In genomic region chr15:70264014-70264492, GRCh38 we compare ENCODE assay signal across 10 cellular contexts.
A peak's percentile ranks its signal among the peaks of the same experiment; 100 is the strongest.
DNase-seq lines count a peak whose midpoint lies in the region; ATAC-seq, FAIRE-seq and TF ChIP-seq lines count a peak whose summit lies in the region.
"Had no signal": no experiment of that assay in that cellular context is flagged by ENCODE, and none has a peak within 500 bp of the region (broad histone marks: within the 10 kb centered on the region; RNA-seq: fewer than 3 reads in every experiment).

No MANE protein-coding gene starts in this region.

- no peak overlapping the region for H3K27ac Mint-ChIP-seq in GM23338
- no peak overlapping the region for H3K27ac Mint-ChIP-seq in immature natural killer cell
- H3K27ac Mint-ChIP-seq: stimulated activated naive CD8-positive, alpha-beta T cell treated with anti-CD3 and anti-CD28 coated beads, Interleukin-15, Interleukin-2, amounts not matched to agents 100 ng/mL and 50 ng/mL, for 24 hours; T-helper 2 cell treated with Interferon-gamma antibody and Interleukin-4, amounts not matched to agents 5 μg/mL and 100 μg/mL, for 36 hours had no signal

- no peak for TF ChIP-seq RAD21 in GM12878 (IDR thresholded peaks at IDR 0.05; ENCODE audit: insufficient read depth, low read depth, low read length)

- H3K9me3 Mint-ChIP-seq in GM23338 (no peaks in the 10 kb centered on the region), immature natural killer cell (peaks cover 0 to 1% (median 0%) of the 10 kb centered on the region in 6 donors)
- H3K9me3 Mint-ChIP-seq: stimulated activated naive CD8-positive, alpha-beta T cell treated with anti-CD3 and anti-CD28 coated beads, Interleukin-15, Interleukin-2, amounts not matched to agents 100 ng/mL and 50 ng/mL, for 24 hours; T-helper 2 cell treated with Interferon-gamma antibody and Interleukin-4, amounts not matched to agents 5 μg/mL and 100 μg/mL, for 36 hours had no signal

- peak; percentile 82 for ATAC-seq in GM23338
- peak; percentile 61 for ATAC-seq in GM12878
- ATAC-seq in GM21360 (IDR thresholded peaks at IDR 0.05; ENCODE audit: unreplicated experiment), result no peak

- peak overlapping the region; percentile 87 for H2AFZ ChIP-seq in GM23338
- H2AFZ ChIP-seq in GM12878 (ENCODE audit: control insufficient read depth, low read depth, low read length), result no peak overlapping the region
- no peak overlapping the region for H2AFZ ChIP-seq in osteoblast (ENCODE audit: low read length)

- H3K4me1 ChIP-seq in GM23338 (ENCODE audit: insufficient read depth) (no peaks in the 10 kb centered on the region), GM12878 (ENCODE audit: control insufficient read depth, insufficient read depth, low read length) (peaks cover 54% of the 10 kb centered on the region), osteoblast (ENCODE audit: insufficient read depth, low read length) (peaks cover 33% of the 10 kb centered on the region)

- TF ChIP-seq CTCF in GM23338 (conservative IDR thresholded peaks at IDR 0.05; ENCODE audit: low read depth in 2 of 2) (no peak), GM12878 (IDR thresholded peaks at IDR 0.05 in 2 of 3, conservative IDR thresholded peaks at IDR 0.05 in 1 of 3; ENCODE audit: control insufficient read depth in 2 of 3, extremely low read depth in 1 of 3, insufficient read depth in 1 of 3, low read depth in 3 of 3, low read length in 3 of 3) (no peak), osteoblast (IDR thresholded peaks at IDR 0.05; ENCODE audit: extremely low read depth, low read depth, low read length) (no peak), GM13977 (IDR thresholded peaks at IDR 0.05; ENCODE audit: extremely low read depth, insufficient read depth, missing control alignments) (no peak)

- H4K20me1 ChIP-seq in GM23338 (replicated peaks; ENCODE audit: insufficient read depth) (no peaks in the 10 kb centered on the region), GM12878 (ENCODE audit: control insufficient read depth, insufficient read depth) (no peaks in the 10 kb centered on the region), osteoblast (ENCODE audit: insufficient read depth, low read length) (no peaks in the 10 kb centered on the region)

- in situ Hi-C loops in GM12878 (cut with MboI) (no loop called here), GM13977 (cut with MboI; ENCODE audit: low pct_unique_long_range_greater_than_20kb, low sequenced_read_pairs, unreplicated experiment) (no loop called here)

- FAIRE-seq in GM12878 (lab: Jason Lieb, UNC), result no peak

- H3K4me2 ChIP-seq in GM23338 (no peak overlapping the region), GM12878 (ENCODE audit: control insufficient read depth, insufficient read depth) (no peak overlapping the region; the same call in 1 of the 2 replicates), osteoblast (ENCODE audit: insufficient read depth, low read length) (no peak overlapping the region)

- H3K36me3 ChIP-seq in GM23338 (ENCODE audit: insufficient read depth) (no peaks in the 10 kb centered on the region), GM12878 (ENCODE audit: control insufficient read depth in 2 of 2, insufficient read depth in 2 of 2, low read length in 1 of 2) (no peaks in the 10 kb centered on the region), osteoblast (ENCODE audit: insufficient read depth, low read length) (no peaks in the 10 kb centered on the region)

- H3K4me1 Mint-ChIP-seq in GM23338 (peaks cover 31% of the 10 kb centered on the region), immature natural killer cell (peaks cover 56 to 79% of the 10 kb centered on the region in 2 donors)

- RAD21 ChIA-PET in GM12878 (lab: Charles Lee; ENCODE audit: unreplicated experiment), result no interaction called here

- CTCF ChIA-PET in GM12878 (lab: Yijun Ruan, JAX), result interaction anchor here (0.8 to 1.2 kb wide), 2 partner anchors 203 to 224 kb away, joined by 4 read pairs; no protein-coding TSS in a partner anchor

- BruUV-seq in GM12878 (replicated peaks; lab: Mats Ljungman, UMichigan), result no TSS peak

- 45% methylated on average over 10 of the region's 10 CpGs for WGBS in GM12878 (ENCODE audit: insufficient coverage, insufficient replicate concordance, low lambda C conversion rate, missing lambda C conversion rate)

- POLR2A ChIA-PET in GM12878 (lab: Charles Lee), result interaction anchor here (0.6 to 0.7 kb wide), 3 partner anchors 23 to 692 kb away, joined by 3 to 5 read pairs (median 3); no protein-coding TSS in a partner anchor

- H3K9me3 ChIP-seq in GM12878 (replicated peaks; ENCODE audit: control insufficient read depth, insufficient read depth, low read length) (no peaks in the 10 kb centered on the region), osteoblast (ENCODE audit: low read depth, low read length) (no peaks in the 10 kb centered on the region)

- TF ChIP-seq EP300 in GM12878 (IDR thresholded peaks at IDR 0.05; ENCODE audit: borderline replicate concordance in 1 of 2, control insufficient read depth in 1 of 2, low read depth in 2 of 2, low read length in 2 of 2), result no peak; a peak in 1 of 4 replicates

- no peaks in the 10 kb centered on the region for H3K27me3 ChIP-seq in GM23338 (ENCODE audit: insufficient read depth)
- no peaks in the 10 kb centered on the region; a peak in 2 of 4 replicates for H3K27me3 ChIP-seq in GM12878 (replicated peaks in 1 of 2; ENCODE audit: control insufficient read depth in 2 of 2, insufficient read depth in 2 of 2, low read length in 1 of 2)
- no peaks in the 10 kb centered on the region for H3K27me3 ChIP-seq in osteoblast (ENCODE audit: insufficient read depth, low read length)

- no peak for TF ChIP-seq POLR2A in GM12878 (IDR thresholded peaks at IDR 0.05; ENCODE audit: low read depth, low read length)

- H3K79me2 ChIP-seq in GM23338 (replicated peaks; ENCODE audit: insufficient read depth), result no peaks in the 10 kb centered on the region
- no peaks in the 10 kb centered on the region for H3K79me2 ChIP-seq in GM12878 (ENCODE audit: control insufficient read depth, insufficient read depth, low read length)
- H3K79me2 ChIP-seq in osteoblast (ENCODE audit: insufficient read depth, low read length), result no peaks in the 10 kb centered on the region

- H3K36me3 Mint-ChIP-seq in GM23338 (ENCODE audit: low read depth) (no peaks in the 10 kb centered on the region), immature natural killer cell (no peaks in the 10 kb centered on the region)

- no peak overlapping the region for H3K9ac ChIP-seq in GM12878 (ENCODE audit: control insufficient read depth, insufficient read depth, low read length)

- intact Hi-C loops in GM12878 (cut with micrococcal nuclease; ENCODE audit: unreplicated experiment), result no loop called here

- no peak overlapping the region for H3K27ac ChIP-seq in GM23338 (ENCODE audit: low read depth)
- no peak overlapping the region for H3K27ac ChIP-seq in GM12878 (ENCODE audit: control insufficient read depth, insufficient read depth)
- H3K27ac ChIP-seq in osteoblast (ENCODE audit: low read depth, low read length), result no peak overlapping the region

- H3K4me3 ChIP-seq in GM23338, result no peak overlapping the region
- H3K4me3 ChIP-seq in GM12878, result no peak overlapping the region
- H3K4me3 ChIP-seq in osteoblast (ENCODE audit: insufficient read depth, low read length), result no peak overlapping the region

- H3K9me2 ChIP-seq in GM23338 (ENCODE audit: insufficient read depth), result no peaks in the 10 kb centered on the region

- H3K27me3 Mint-ChIP-seq in GM23338 (ENCODE audit: insufficient read depth, low read depth, poor library complexity) (peaks cover 16% of the 10 kb centered on the region), immature natural killer cell (ENCODE audit: low read depth in 3 of 3) (peaks cover 7 to 24% (median 21%) of the 10 kb centered on the region in 3 donors)

- H3F3A ChIP-seq in GM23338 (replicated peaks; ENCODE audit: low read depth), result no peaks in the 10 kb centered on the region

- SMC1A ChIA-PET in GM12878 (lab: Charles Lee; ENCODE audit: uncharacterized antibody, unreplicated experiment), result interaction anchor here (0.8 to 1.6 kb wide), 4 partner anchors 12 to 136 kb away, joined by 3 to 4 read pairs (median 4); no protein-coding TSS in a partner anchor

- H3K4me3 Mint-ChIP-seq in GM23338, result no peak overlapping the region
- H3K4me3 Mint-ChIP-seq in immature natural killer cell, result no peak overlapping the region
- H3K4me3 Mint-ChIP-seq: stimulated activated naive CD8-positive, alpha-beta T cell treated with anti-CD3 and anti-CD28 coated beads, Interleukin-15, Interleukin-2, amounts not matched to agents 100 ng/mL and 50 ng/mL, for 24 hours; T-helper 2 cell treated with Interferon-gamma antibody and Interleukin-4, amounts not matched to agents 5 μg/mL and 100 μg/mL, for 36 hours had no signal

- DNase-seq in GM23338 (ENCODE audit: low spot score), result peak; percentile 29
- peak; percentile 96 for DNase-seq in NCI-H524 treated with DMSO at 0.1 percent for 48 hours (lab: John Stamatoyannopoulos, UW)
- no peak for DNase-seq in GM12878 (ENCODE audit: low read depth, low spot score)
- peak; percentile 94 for DNase-seq in osteoblast (ENCODE audit: insufficient read length, low spot score, missing footprints)
- DNase-seq in GM13977 (ENCODE audit: low spot score), result no peak
- no peak for DNase-seq in central memory CD4-positive, alpha-beta T cell
- DNase-seq in immature natural killer cell, result no peak

TF ChIP-seq in GM23338, 12 proteins besides CTCF, POLR2A, EP300 and RAD21 (continues in another document):
- no peak for TF ChIP-seq POLR2AphosphoS5 (IDR thresholded peaks at IDR 0.05; ENCODE audit: low read depth)

TF ChIP-seq in GM12878, 131 proteins besides CTCF, POLR2A, EP300 and RAD21 (continues in another document):
- no peak for TF ChIP-seq RCOR1 (conservative IDR thresholded peaks at IDR 0.05; ENCODE audit: low read depth, low read length)
- TF ChIP-seq BCLAF1 (IDR thresholded peaks at IDR 0.05), result no peak
- no peak for TF ChIP-seq POU2F2 (IDR thresholded peaks at IDR 0.05; ENCODE audit: borderline replicate concordance, low read depth, low read length)

Comparison
In these comparisons a context has a peak if more than half of its experiments do, and no peak if none do; other contexts are left out.
1. DNase-seq: peak in GM23338 (single experiment), NCI-H524 treated with DMSO at 0.1 percent for 48 hours (single experiment) and osteoblast (single experiment); none in GM12878 (single experiment), GM13977 (single experiment), central memory CD4-positive, alpha-beta T cell (single experiment) and immature natural killer cell (0 of 3).